18 cellular contexts compared by ENCODE assay signal in the genomic region with DNA sequence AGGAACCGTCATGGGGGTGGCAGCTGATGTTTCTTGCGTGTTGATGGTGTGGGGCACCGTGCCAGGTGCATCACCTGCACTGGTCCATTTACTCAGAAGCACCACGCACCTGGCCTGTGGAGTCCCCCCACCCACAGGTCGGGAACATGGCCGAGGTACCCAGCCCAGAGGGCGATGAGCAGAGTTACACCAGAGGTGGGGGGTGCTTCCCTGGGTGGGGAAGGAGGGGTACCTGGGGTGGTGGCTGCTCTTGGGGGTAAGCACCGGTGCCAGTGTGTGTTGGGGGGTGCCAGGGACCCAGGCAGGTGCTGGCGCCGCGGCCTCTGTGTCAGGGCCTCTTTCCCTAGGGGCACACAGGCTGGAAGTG. TPM values are rescaled to one million over a fixed set of nuclear protein-coding genes. Genes with fewer than 3 reads are reported as not detected.
DNase-seq lines count a peak whose midpoint lies in the region; ATAC-seq and TF ChIP-seq lines count a peak whose summit lies in the region.
"Had no signal": no experiment of that assay in that cellular context is flagged by ENCODE, and none has a peak within 500 bp of the region (broad histone marks: within the 10 kb centered on the region; RNA-seq: fewer than 3 reads in every experiment).

No MANE protein-coding gene starts in this region.

- WGBS in heart left ventricle, 4 donors: 69 to 74% (median 72%) methylated on average over 11 of the region's 11 CpGs
- WGBS in stomach, 5 donors: 78 to 88% (median 81%) methylated on average over 8 to 11 of the region's 11 CpGs

- DNase-seq in heart left ventricle (no peak), cardiac septum (ENCODE audit: low spot score) (no peak), left lung (peak in 1 of 2 donors; percentile 28), stomach (no peak), natural killer cell (no peak)
- DNase-seq: activated gamma-delta T cell, H7, naive B cell, NCI-H2107, retina had no signal

- intact Hi-C loops in heart left ventricle (cut with DNase I) (loop anchor here in 5 of 10 donors (1.0 to 5.0 kb wide), 5 partner anchors 27 to 62 kb away; no protein-coding TSS in a partner anchor), cardiac septum (cut with DNase I) (loop anchor here (2.0 to 10.0 kb wide), 2 partner anchors 26 to 70 kb away; no protein-coding TSS in a partner anchor), left lung (cut with DNase I) (no loop called here), stomach (cut with DNase I; ENCODE audit: low total_unique reads) (no loop called here), natural killer cell (cut with micrococcal nuclease) (loop anchor here (5.0 kb wide), 1 partner anchor 238 kb away; no protein-coding TSS in a partner anchor)

- no peak for ATAC-seq in heart left ventricle
- ATAC-seq in activated T-helper 17 cell treated with anti-CD3 and anti-CD28 coated beads, Interleukin-2, amount 50 U/mL, for 72 hours (replicated peaks): no peak
- no peak for ATAC-seq in left lung
- no peak for ATAC-seq in natural killer cell
- ATAC-seq in GM18909 (IDR thresholded peaks at IDR 0.05; ENCODE audit: poor library complexity, unreplicated experiment): no peak
- ATAC-seq in GM18505 (IDR thresholded peaks at IDR 0.05; ENCODE audit: unreplicated experiment): no peak

- no peak overlapping the region for H3K4me3 Mint-ChIP-seq in activated T-helper 17 cell treated with anti-CD3 and anti-CD28 coated beads, Interleukin-2, amount 50 U/mL, for 72 hours
- no peak overlapping the region for H3K4me3 Mint-ChIP-seq in natural killer cell
- H3K4me3 Mint-ChIP-seq: naive B cell, type B pancreatic cell had no signal

- H3K36me3 ChIP-seq in heart left ventricle (peaks cover 0 to 5% (median 0%) of the 10 kb centered on the region in 9 donors), left lung (no peaks in the 10 kb centered on the region), stomach (peaks cover 0 to 7% (median 0%) of the 10 kb centered on the region in 4 donors)

- TF ChIP-seq EP300 in stomach (IDR thresholded peaks at IDR 0.05): no peak

- peak overlapping the region; percentile 53 to 89 (median 63) for H3K27ac ChIP-seq in heart left ventricle
- peak overlapping the region; percentile 48 to 64 for H3K27ac ChIP-seq in left lung
- H3K27ac ChIP-seq in stomach: peak overlapping the region in 4 of 5 donors; percentile 14 to 42 (median 36)
- H3K27ac ChIP-seq: VCaP had no signal

- H3K4me1 ChIP-seq in heart left ventricle: peaks cover 0 to 20% (median 9%) of the 10 kb centered on the region in 12 donors
- H3K4me1 ChIP-seq in left lung: peaks cover 2 to 20% of the 10 kb centered on the region in 2 donors
- peaks cover 0 to 12% (median 4%) of the 10 kb centered on the region in 4 donors for H3K4me1 ChIP-seq in stomach

- H3K27me3 Mint-ChIP-seq in activated T-helper 17 cell treated with anti-CD3 and anti-CD28 coated beads, Interleukin-2, amount 50 U/mL, for 72 hours: no peaks in the 10 kb centered on the region
- no peaks in the 10 kb centered on the region for H3K27me3 Mint-ChIP-seq in natural killer cell (ENCODE audit: low read depth in 2 of 2)
- H3K27me3 Mint-ChIP-seq: type B pancreatic cell had no signal

- no peaks in the 10 kb centered on the region for H3K9me3 ChIP-seq in heart left ventricle
- no peaks in the 10 kb centered on the region for H3K9me3 ChIP-seq in left lung
- H3K9me3 ChIP-seq in stomach: no peaks in the 10 kb centered on the region

- no peaks in the 10 kb centered on the region for H3K36me3 Mint-ChIP-seq in activated T-helper 17 cell treated with anti-CD3 and anti-CD28 coated beads, Interleukin-2, amount 50 U/mL, for 72 hours (ENCODE audit: low read depth)
- no peaks in the 10 kb centered on the region for H3K36me3 Mint-ChIP-seq in natural killer cell

- no peaks in the 10 kb centered on the region for H3K9me3 Mint-ChIP-seq in activated T-helper 17 cell treated with anti-CD3 and anti-CD28 coated beads, Interleukin-2, amount 50 U/mL, for 72 hours
- H3K9me3 Mint-ChIP-seq in natural killer cell: no peaks in the 10 kb centered on the region
- H3K9me3 Mint-ChIP-seq: naive B cell, type B pancreatic cell had no signal

- TF ChIP-seq CTCF in heart left ventricle (IDR thresholded peaks at IDR 0.05) (no peak), left lung (IDR thresholded peaks at IDR 0.05) (no peak), stomach (IDR thresholded peaks at IDR 0.05) (no peak), natural killer cell (IDR thresholded peaks at IDR 0.05) (no peak)

- H3K27me3 ChIP-seq in heart left ventricle (no peaks in the 10 kb centered on the region), left lung (no peaks in the 10 kb centered on the region), stomach (no peaks in the 10 kb centered on the region)
- H3K27me3 ChIP-seq: dorsolateral prefrontal cortex had no signal

- H3K4me3 ChIP-seq in heart left ventricle (peak overlapping the region in 7 of 12 donors; percentile 1 to 60 (median 28)), left lung (peak overlapping the region in 1 of 2 donors; percentile 35), stomach (peak overlapping the region in 1 of 4 donors; percentile 21)

- TF ChIP-seq POLR2A in heart left ventricle (IDR thresholded peaks at IDR 0.05) (no peak), stomach (IDR thresholded peaks at IDR 0.05) (no peak), GM18505 (IDR thresholded peaks at IDR 0.05; ENCODE audit: borderline replicate concordance, extremely low read depth, insufficient read depth, insufficient read length) (no peak)

- peaks cover 12% of the 10 kb centered on the region for H3K4me1 Mint-ChIP-seq in activated T-helper 17 cell treated with anti-CD3 and anti-CD28 coated beads, Interleukin-2, amount 50 U/mL, for 72 hours
- H3K4me1 Mint-ChIP-seq in natural killer cell: peaks cover 13 to 25% of the 10 kb centered on the region in 2 donors

- peak overlapping the region; percentile 84 for H3K27ac Mint-ChIP-seq in activated T-helper 17 cell treated with anti-CD3 and anti-CD28 coated beads, Interleukin-2, amount 50 U/mL, for 72 hours
- peak overlapping the region in 1 of 2 donors; percentile 38 for H3K27ac Mint-ChIP-seq in natural killer cell
- H3K27ac Mint-ChIP-seq: naive B cell, type B pancreatic cell had no signal

RNA-seq across cellular contexts. Expression of gene ZNF750, which starts 5.0 kb away (rescaled TPM):
- under 1 TPM in 2 of 9 donors, not detected in 7; 0.31 to 0.38 TPM for total RNA-seq in heart left ventricle
- under 1 TPM; 0.08 to 0.17 TPM for polyA plus RNA-seq in heart left ventricle
- not detected for total RNA-seq in cardiac septum
- not detected for total RNA-seq in activated T-helper 17 cell treated with anti-CD3 and anti-CD28 coated beads, Interleukin-2, amount 50 U/mL, for 72 hours
- 1 to 10 TPM; 1.6 to 3.4 TPM for total RNA-seq in left lung
- total RNA-seq in stomach: not detected
- polyA plus RNA-seq in stomach: 1 to 10 TPM in 1 of 3 donors, not detected in 2; 9.5 TPM
- not detected for total RNA-seq in natural killer cell
- total RNA-seq: G401, H7, HT1080 had no signal

Comparison
In these comparisons a context has a peak if more than half of its experiments do, and no peak if none do; other contexts are left out.
1. intact Hi-C loops: an anchor here in cardiac septum (2.0 to 10.0 kb wide) and natural killer cell (5.0 kb wide); none called in left lung and stomach.